Comparison of ENCODE assay signal across 19 cellular contexts in the genomic region with DNA sequence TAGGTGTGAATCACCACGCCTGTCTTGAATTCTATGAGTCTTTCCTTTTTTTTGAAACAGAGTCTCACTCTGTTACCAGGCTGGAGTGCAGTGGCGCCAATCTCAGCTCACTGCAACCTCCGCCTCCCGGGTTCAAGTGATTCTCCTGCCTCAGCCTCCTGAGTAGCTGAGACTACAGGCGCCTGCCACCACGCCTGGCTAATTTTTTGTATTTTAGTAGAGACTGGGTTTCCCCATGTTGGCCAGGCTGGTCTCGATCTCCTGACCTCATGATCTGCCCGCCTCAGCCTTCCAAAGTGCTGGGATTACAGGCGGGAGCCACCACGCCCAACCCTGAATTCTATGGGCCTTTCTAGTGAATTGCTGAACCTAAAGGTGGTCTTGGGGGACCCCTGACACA. TPM values are rescaled to one million over a fixed set of nuclear protein-coding genes. Genes with fewer than 3 reads are reported as not detected.
"Had no signal": no experiment of that assay in that cellular context is flagged by ENCODE, and none has a peak within 500 bp of the region (broad histone marks: within the 10 kb centered on the region; RNA-seq: fewer than 3 reads in every experiment).

No MANE protein-coding gene starts in this region.

RNA-seq across cellular contexts. Expression of gene OR7C2, which starts 8.1 kb away (rescaled TPM):
- total RNA-seq: activated naive CD4-positive, alpha-beta T cell treated with anti-CD3 and anti-CD28 coated beads for 36 hours; activated naive CD4-positive, alpha-beta T cell treated with anti-CD3 and anti-CD28 coated beads, Interleukin-2, amount 50 U/mL, for 72 hours; activated naive CD8-positive, alpha-beta T cell treated with anti-CD3 and anti-CD28 coated beads for 36 hours; activated naive CD8-positive, alpha-beta T cell treated with anti-CD3 and anti-CD28 coated beads, Interleukin-2, amount 10 ng/mL, durations not matched to agents 7 days and 5 days; activated T-cell treated with anti-CD3 and anti-CD28 coated beads, Interleukin-2, amount 50 U/mL, for 4 hours; activated T-cell treated with anti-CD3 and anti-CD28 coated beads, Interleukin-2, amount 50 U/mL, for 72 hours; activated T-helper 1 cell treated with anti-CD3 and anti-CD28 coated beads, Interleukin-12 subunit alpha, Interleukin-12 subunit beta, Interleukin-2, Interleukin-4 antibody, amounts not matched to agents 30 ng/mL and 10 ng/mL and 1 ng/mL, durations not matched to agents 14 hours and 24 hours and 36 hours; activated T-helper 17 cell treated with anti-CD3 and anti-CD28 coated beads, Interleukin-2, amount 50 U/mL, for 72 hours; activated T-helper 2 cell treated with anti-CD3 and anti-CD28 coated beads, Interferon-gamma antibody, Interleukin-2, Interleukin-4, amounts not matched to agents 10 μg/mL and 5 μg/mL and 100 μg/mL, durations not matched to agents 14 hours and 24 hours and 36 hours; adrenal gland; aorta; ascending aorta; astrocyte; body of pancreas; breast epithelium; bronchial epithelial cell; cardiac muscle cell; cardiac septum; cerebellum had no signal

RNA-seq across cellular contexts. Expression of gene SLC1A6, which starts 30.3 kb away (rescaled TPM):
- total RNA-seq: activated naive CD4-positive, alpha-beta T cell treated with anti-CD3 and anti-CD28 coated beads for 36 hours; activated naive CD4-positive, alpha-beta T cell treated with anti-CD3 and anti-CD28 coated beads, Interleukin-2, amount 50 U/mL, for 72 hours; activated naive CD8-positive, alpha-beta T cell treated with anti-CD3 and anti-CD28 coated beads for 36 hours; activated naive CD8-positive, alpha-beta T cell treated with anti-CD3 and anti-CD28 coated beads, Interleukin-2, amount 10 ng/mL, durations not matched to agents 7 days and 5 days; activated T-cell treated with anti-CD3 and anti-CD28 coated beads, Interleukin-2, amount 50 U/mL, for 4 hours; activated T-cell treated with anti-CD3 and anti-CD28 coated beads, Interleukin-2, amount 50 U/mL, for 72 hours; activated T-helper 1 cell treated with anti-CD3 and anti-CD28 coated beads, Interleukin-12 subunit alpha, Interleukin-12 subunit beta, Interleukin-2, Interleukin-4 antibody, amounts not matched to agents 30 ng/mL and 10 ng/mL and 1 ng/mL, durations not matched to agents 14 hours and 24 hours and 36 hours; activated T-helper 17 cell treated with anti-CD3 and anti-CD28 coated beads, Interleukin-2, amount 50 U/mL, for 72 hours; activated T-helper 2 cell treated with anti-CD3 and anti-CD28 coated beads, Interferon-gamma antibody, Interleukin-2, Interleukin-4, amounts not matched to agents 10 μg/mL and 5 μg/mL and 100 μg/mL, durations not matched to agents 14 hours and 24 hours and 36 hours; adrenal gland; aorta; ascending aorta; body of pancreas; breast epithelium; bronchial epithelial cell; cardiac septum had no signal
